In the genomic region with DNA sequence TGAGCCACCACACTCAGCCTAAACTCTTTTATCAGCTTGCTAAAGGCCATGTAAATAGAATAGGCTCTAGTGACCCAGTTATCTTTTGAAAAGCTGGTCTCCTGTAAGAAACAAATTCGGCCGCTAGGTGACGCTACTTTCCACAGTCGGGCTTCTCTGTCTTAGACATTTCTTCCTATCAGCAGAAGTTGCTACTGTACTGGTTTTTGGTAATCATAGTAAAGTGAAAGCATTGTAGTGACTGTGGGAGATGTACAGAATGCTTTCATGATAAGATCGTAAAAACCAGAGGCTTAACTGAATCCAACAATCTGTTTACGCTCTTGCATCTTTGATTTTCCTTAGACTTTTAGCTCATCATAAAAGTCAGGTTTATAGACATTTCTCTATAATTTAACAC, we compare ENCODE assay signal across 9 cellular contexts.
A peak's percentile ranks its signal among the peaks of the same experiment; 100 is the strongest.
DNase-seq lines count a peak whose midpoint lies in the region; ATAC-seq and TF ChIP-seq lines count a peak whose summit lies in the region.
"Had no signal": no experiment of that assay in that cellular context is flagged by ENCODE, and none has a peak within 500 bp of the region (broad histone marks: within the 10 kb centered on the region; RNA-seq: fewer than 3 reads in every experiment).

No MANE protein-coding gene starts in this region.

- 6 to 8% methylated on average over 6 of the region's 6 CpGs for WGBS in testis, 2 donors

- CTCF ChIA-PET in activated CD4-positive, alpha-beta memory T cell treated with anti-CD3 and anti-CD28 coated beads, Interleukin-2, amount 10 ng/mL, durations not matched to agents 7 days and 5 days (lab: Charles Lee), result interaction anchor here (0.6 to 2.0 kb wide), 15 partner anchors 11 to 303 kb away, joined by 3 to 9 read pairs (median 4); no protein-coding TSS in a partner anchor

- no peak for TF ChIP-seq POLR2A in testis (IDR thresholded peaks at IDR 0.05)

- no peaks in the 10 kb centered on the region for H3K9me3 ChIP-seq in testis

- H3K9me3 Mint-ChIP-seq in CD14-positive monocyte (no peaks in the 10 kb centered on the region), endothelial cell (ENCODE audit: unreplicated experiment) (no peaks in the 10 kb centered on the region)
- no peaks in the 10 kb centered on the region for H3K9me3 Mint-ChIP-seq in activated CD4-positive, alpha-beta memory T cell treated with anti-CD3 and anti-CD28 coated beads, Interleukin-2, amount 10 ng/mL, durations not matched to agents 7 days and 5 days
- no peaks in the 10 kb centered on the region for H3K9me3 Mint-ChIP-seq in natural killer cell treated with Interleukin-12 subunit alpha and Interleukin-12 subunit beta and Interleukin-15 and Interleukin-18, amount 100 ng/mL, for 72 hours

- H3K27me3 Mint-ChIP-seq in CD14-positive monocyte (ENCODE audit: low read depth in 3 of 3) (peaks cover 0 to 25% (median 0%) of the 10 kb centered on the region in 3 donors), endothelial cell (ENCODE audit: unreplicated experiment) (no peaks in the 10 kb centered on the region)
- H3K27me3 Mint-ChIP-seq in activated CD4-positive, alpha-beta memory T cell treated with anti-CD3 and anti-CD28 coated beads, Interleukin-2, amount 10 ng/mL, durations not matched to agents 7 days and 5 days, result no peaks in the 10 kb centered on the region
- H3K27me3 Mint-ChIP-seq in natural killer cell treated with Interleukin-12 subunit alpha and Interleukin-12 subunit beta and Interleukin-15 and Interleukin-18, amount 100 ng/mL, for 72 hours, result no peaks in the 10 kb centered on the region
- H3K27me3 Mint-ChIP-seq: activated naive CD8-positive, alpha-beta T cell had no signal

- no peak overlapping the region for H3K27ac Mint-ChIP-seq in CD14-positive monocyte
- no peak overlapping the region for H3K27ac Mint-ChIP-seq in activated CD4-positive, alpha-beta memory T cell treated with anti-CD3 and anti-CD28 coated beads, Interleukin-2, amount 10 ng/mL, durations not matched to agents 7 days and 5 days
- H3K27ac Mint-ChIP-seq in endothelial cell (ENCODE audit: unreplicated experiment), result no peak overlapping the region
- H3K27ac Mint-ChIP-seq in natural killer cell treated with Interleukin-12 subunit alpha and Interleukin-12 subunit beta and Interleukin-15 and Interleukin-18, amount 100 ng/mL, for 72 hours, result no peak overlapping the region
- H3K27ac Mint-ChIP-seq: activated naive CD8-positive, alpha-beta T cell had no signal

- no peak overlapping the region for H3K27ac ChIP-seq in testis

- no peaks in the 10 kb centered on the region for H3K4me1 ChIP-seq in testis

- DNase-seq in CD14-positive monocyte (ENCODE audit: low spot score) (peak; percentile 46), NCI-H69 (lab: John Stamatoyannopoulos, UW) (peak; percentile 61), endothelial cell (ENCODE audit: low spot score) (peak; percentile 59), testis (peak; percentile 87)
- DNase-seq in activated CD4-positive, alpha-beta memory T cell treated with anti-CD3 and anti-CD28 coated beads, Interleukin-2, amount 10 ng/mL, durations not matched to agents 7 days and 5 days, result peak; percentile 77
- DNase-seq in natural killer cell treated with Interleukin-12 subunit alpha and Interleukin-12 subunit beta and Interleukin-15 and Interleukin-18, amount 100 ng/mL, for 72 hours (ENCODE audit: low spot score), result no peak

- intact Hi-C loops in CD14-positive monocyte (cut with micrococcal nuclease) (no loop called here), testis (cut with DNase I; ENCODE audit: low total_unique reads) (no loop called here)

- no peak overlapping the region for H3K4me3 Mint-ChIP-seq in CD14-positive monocyte
- no peak overlapping the region for H3K4me3 Mint-ChIP-seq in activated CD4-positive, alpha-beta memory T cell treated with anti-CD3 and anti-CD28 coated beads, Interleukin-2, amount 10 ng/mL, durations not matched to agents 7 days and 5 days
- H3K4me3 Mint-ChIP-seq in endothelial cell (ENCODE audit: unreplicated experiment), result no peak overlapping the region
- peak overlapping the region; percentile 2 for H3K4me3 Mint-ChIP-seq in natural killer cell treated with Interleukin-12 subunit alpha and Interleukin-12 subunit beta and Interleukin-15 and Interleukin-18, amount 100 ng/mL, for 72 hours
- H3K4me3 Mint-ChIP-seq: activated naive CD8-positive, alpha-beta T cell had no signal

- H3K36me3 ChIP-seq in testis (ENCODE audit: low read depth, missing control alignments), result no peaks in the 10 kb centered on the region

- H3K27me3 ChIP-seq in testis, result no peaks in the 10 kb centered on the region

- H3K4me1 Mint-ChIP-seq in CD14-positive monocyte (peaks cover 2% of the 10 kb centered on the region), endothelial cell (ENCODE audit: unreplicated experiment) (no peaks in the 10 kb centered on the region)
- peaks cover 3% of the 10 kb centered on the region for H3K4me1 Mint-ChIP-seq in activated CD4-positive, alpha-beta memory T cell treated with anti-CD3 and anti-CD28 coated beads, Interleukin-2, amount 10 ng/mL, durations not matched to agents 7 days and 5 days
- H3K4me1 Mint-ChIP-seq in natural killer cell treated with Interleukin-12 subunit alpha and Interleukin-12 subunit beta and Interleukin-15 and Interleukin-18, amount 100 ng/mL, for 72 hours (ENCODE audit: low read depth in 2 of 2), result peaks cover 0 to 3% of the 10 kb centered on the region in 2 donors

- peaks cover 0 to 3% of the 10 kb centered on the region in 2 donors for H3K36me3 Mint-ChIP-seq in CD14-positive monocyte
- peaks cover 3% of the 10 kb centered on the region for H3K36me3 Mint-ChIP-seq in activated CD4-positive, alpha-beta memory T cell treated with anti-CD3 and anti-CD28 coated beads, Interleukin-2, amount 10 ng/mL, durations not matched to agents 7 days and 5 days (ENCODE audit: low read depth)
- no peaks in the 10 kb centered on the region for H3K36me3 Mint-ChIP-seq in endothelial cell (ENCODE audit: low read depth, unreplicated experiment)
- H3K36me3 Mint-ChIP-seq in natural killer cell treated with Interleukin-12 subunit alpha and Interleukin-12 subunit beta and Interleukin-15 and Interleukin-18, amount 100 ng/mL, for 72 hours, result no peaks in the 10 kb centered on the region
- H3K36me3 Mint-ChIP-seq: activated naive CD8-positive, alpha-beta T cell had no signal

- peak; percentile 68 for TF ChIP-seq CTCF in CD14-positive monocyte (IDR thresholded peaks at IDR 0.05)
- peak; percentile 76 for TF ChIP-seq CTCF in endothelial cell (IDR thresholded peaks at IDR 0.05; ENCODE audit: unreplicated experiment)
- TF ChIP-seq CTCF in testis (IDR thresholded peaks at IDR 0.05), result peak; percentile 51 to 62 (median 57)

- peak; percentile 93 for ATAC-seq in GM18907 (IDR thresholded peaks at IDR 0.05; ENCODE audit: unreplicated experiment)
- peak; percentile 84 for ATAC-seq in HG03135 (IDR thresholded peaks at IDR 0.05; ENCODE audit: unreplicated experiment)
- ATAC-seq in natural killer cell treated with Interleukin-12 subunit alpha and Interleukin-12 subunit beta and Interleukin-15 and Interleukin-18, amount 100 ng/mL, for 72 hours, result peak in 1 of 2 donors; percentile 64

- no peak overlapping the region for H3K4me3 ChIP-seq in testis

- POLR2A ChIA-PET in activated CD4-positive, alpha-beta memory T cell treated with anti-CD3 and anti-CD28 coated beads, Interleukin-2, amount 10 ng/mL, durations not matched to agents 7 days and 5 days (lab: Charles Lee), result interaction anchor here (1.6 kb wide), 1 partner anchor 79 kb away, joined by 4 read pairs; no protein-coding TSS in a partner anchor
